ENCODE assay signal across 16 cellular contexts in genomic region chr6:34447915-34448314, GRCh38. TPM values are rescaled to one million over a fixed set of nuclear protein-coding genes. Genes with fewer than 3 reads are reported as not detected.
DNase-seq lines count a peak whose midpoint lies in the region; ATAC-seq, FAIRE-seq and TF ChIP-seq lines count a peak whose summit lies in the region.
"Had no signal": no experiment of that assay in that cellular context is flagged by ENCODE, and none has a peak within 500 bp of the region (broad histone marks: within the 10 kb centered on the region; RNA-seq: fewer than 3 reads in every experiment).

No MANE protein-coding gene starts in this region.

- H3K4me2 ChIP-seq in neuronal stem cell (ENCODE audit: insufficient read depth, low read length, poor library complexity, severe bottlenecking), result no peak overlapping the region

- TF ChIP-seq CTCF in WTC11 (IDR thresholded peaks at IDR 0.05), result no peak
- no peak for TF ChIP-seq CTCF in ovary (IDR thresholded peaks at IDR 0.05)
- no peak for TF ChIP-seq CTCF in D721Med (IDR thresholded peaks at IDR 0.05; ENCODE audit: insufficient read depth, missing control alignments)

- TF ChIP-seq POLR2A in ovary (IDR thresholded peaks at IDR 0.05), result no peak

- H3K27me3 ChIP-seq in neuronal stem cell (ENCODE audit: control insufficient read depth in 3 of 3, insufficient read depth in 3 of 3, low read depth in 1 of 3, low read length in 3 of 3), result no peaks in the 10 kb centered on the region
- no peaks in the 10 kb centered on the region for H3K27me3 ChIP-seq in ovary

- peaks cover 0 to 2% of the 10 kb centered on the region in 2 donors for H3K4me1 ChIP-seq in neuronal stem cell (ENCODE audit: control insufficient read depth in 2 of 2, insufficient read depth in 1 of 2, low read depth in 1 of 2, low read length in 2 of 2)
- no peaks in the 10 kb centered on the region for H3K4me1 ChIP-seq in ovary (ENCODE audit: insufficient read depth)

- intact Hi-C loops in ovary (cut with DNase I), result no loop called here

- no peak overlapping the region for H4K91ac ChIP-seq in neuronal stem cell (ENCODE audit: low read depth, low read length, poor library complexity)

- no CpG with 5 or more reads among the region's 5 CpGs for WGBS in neuronal stem cell (ENCODE audit: extremely low coverage in 2 of 2, insufficient read length in 2 of 2, insufficient replicate concordance in 1 of 2), 2 donors
- WGBS in ovary, 3 donors, result 62 to 64% (median 64%) methylated on average over 5 of the region's 5 CpGs

- no peaks in the 10 kb centered on the region for H3K27me3 Mint-ChIP-seq in WTC11 (ENCODE audit: low read depth)
- H3K27me3 Mint-ChIP-seq: activated CD4-positive, alpha-beta memory T cell treated with anti-CD3 and anti-CD28 coated beads for 36 hours had no signal

- H3K27ac Mint-ChIP-seq in WTC11, result peak overlapping the region; percentile 71; the same call in 1 of the 2 replicates
- H3K27ac Mint-ChIP-seq: activated CD4-positive, alpha-beta memory T cell treated with anti-CD3 and anti-CD28 coated beads for 36 hours; IgD-negative memory B cell; T-helper 2 cell treated with Interferon-gamma antibody and Interleukin-4, amounts not matched to agents 5 μg/mL and 100 μg/mL, for 36 hours had no signal

- H3K9ac ChIP-seq in neuronal stem cell (ENCODE audit: low read depth, low read length, poor library complexity), result no peak overlapping the region

- H3K4ac ChIP-seq in neuronal stem cell (ENCODE audit: low read length), result no peak overlapping the region

- CTCF ChIA-PET in WTC11 (lab: Charles Lee), result interaction anchor here (0.6 to 3.0 kb wide), 7 partner anchors 12 to 729 kb away, joined by 3 to 11 read pairs (median 4); partner anchors contain the start of gene SMIM29

- H3K9me3 Mint-ChIP-seq in WTC11, result peaks cover 9% of the 10 kb centered on the region
- H3K9me3 Mint-ChIP-seq: T-helper 2 cell treated with Interferon-gamma antibody and Interleukin-4, amounts not matched to agents 5 μg/mL and 100 μg/mL, for 36 hours had no signal

- POLR2A ChIA-PET in WTC11 (lab: Charles Lee), result interaction anchor here (0.6 kb wide), 2 partner anchors 139 to 306 kb away, joined by 3 to 4 read pairs; no protein-coding TSS in a partner anchor

- no peak overlapping the region for H3K4me3 Mint-ChIP-seq in WTC11
- H3K4me3 Mint-ChIP-seq: activated CD4-positive, alpha-beta memory T cell treated with anti-CD3 and anti-CD28 coated beads for 36 hours; IgD-negative memory B cell; T-helper 2 cell treated with Interferon-gamma antibody and Interleukin-4, amounts not matched to agents 5 μg/mL and 100 μg/mL, for 36 hours had no signal

- H3K36me3 ChIP-seq in neuronal stem cell (replicated peaks in 1 of 2; ENCODE audit: control insufficient read depth in 2 of 2, insufficient read depth in 2 of 2, low read length in 2 of 2), result no peaks in the 10 kb centered on the region
- no peaks in the 10 kb centered on the region for H3K36me3 ChIP-seq in ovary

- H3K18ac ChIP-seq in neuronal stem cell (ENCODE audit: low read length), result no peak overlapping the region

- H2AK5ac ChIP-seq in neuronal stem cell (ENCODE audit: low read depth, low read length), result no peak overlapping the region

- peak; percentile 96 for ATAC-seq in WTC11

- no peak overlapping the region for H3K23ac ChIP-seq in neuronal stem cell (ENCODE audit: low read depth, low read length, poor library complexity)

- TF ChIP-seq EP300 in ovary (IDR thresholded peaks at IDR 0.05), result no peak

- no peak for FAIRE-seq in D721Med (lab: Jason Lieb, UNC)

- H3K4me3 ChIP-seq in neuronal stem cell (ENCODE audit: low read length in 2 of 2) (no peak overlapping the region), ovary (no peak overlapping the region)

- no peaks in the 10 kb centered on the region for H3K79me1 ChIP-seq in neuronal stem cell (ENCODE audit: low read depth, low read length)

- H2BK15ac ChIP-seq in neuronal stem cell (ENCODE audit: low read length), result no peak overlapping the region

- H2BK120ac ChIP-seq in neuronal stem cell (ENCODE audit: low read depth, low read length), result no peak overlapping the region

- H3K27ac ChIP-seq in neuronal stem cell (replicated peaks; ENCODE audit: low read length), result no peak overlapping the region
- no peak overlapping the region for H3K27ac ChIP-seq in ovary

- H2AFZ ChIP-seq in neuronal stem cell (ENCODE audit: low read length), result peak overlapping the region; percentile 7

- peaks cover 6% of the 10 kb centered on the region for H3K36me3 Mint-ChIP-seq in WTC11
- H3K36me3 Mint-ChIP-seq: activated CD4-positive, alpha-beta memory T cell treated with anti-CD3 and anti-CD28 coated beads for 36 hours; IgD-negative memory B cell had no signal

- H4K8ac ChIP-seq in neuronal stem cell (ENCODE audit: low read depth, low read length), result no peak overlapping the region

- H2BK5ac ChIP-seq in neuronal stem cell (ENCODE audit: low read length), result no peak overlapping the region

- no peak overlapping the region for H2BK12ac ChIP-seq in neuronal stem cell (ENCODE audit: low read length)

- H3K9me3 ChIP-seq in neuronal stem cell (replicated peaks in 1 of 2; ENCODE audit: control insufficient read depth in 2 of 2, insufficient read depth in 1 of 2, low read depth in 1 of 2, low read length in 2 of 2), result peaks cover 2 to 5% of the 10 kb centered on the region in 2 donors
- H3K9me3 ChIP-seq in ovary, result no peaks in the 10 kb centered on the region

- DNase-seq in NCI-H2196 (lab: John Stamatoyannopoulos, UW; ENCODE audit: unreplicated experiment) (peak; percentile 54), NCI-H2196 treated with DMSO at 0.1 percent for 48 hours (lab: John Stamatoyannopoulos, UW; ENCODE audit: unreplicated experiment) (no peak), NAMALWA (ENCODE audit: low spot score) (peak; percentile 50), WTC11 (ENCODE audit: low spot score) (peak; percentile 69), neuronal stem cell (ENCODE audit: low spot score) (no peak), ovary (no peak), D721Med (ENCODE audit: insufficient read length, low spot score) (no peak), GF-D8 (lab: John Stamatoyannopoulos, UW) (no peak)
- DNase-seq: activated CD4-positive, alpha-beta memory T cell treated with anti-CD3 and anti-CD28 coated beads for 36 hours; activated gamma-delta T cell treated with Interleukin-2 at 50 U/mL for 16 hours; COR-L47; effector CD4-positive, alpha-beta T cell; NCI-H2107 had no signal

- no peak overlapping the region for H3K14ac ChIP-seq in neuronal stem cell (ENCODE audit: low read length)

- H3K4me1 Mint-ChIP-seq in WTC11, result peaks cover 12% of the 10 kb centered on the region
- H3K4me1 Mint-ChIP-seq: IgD-negative memory B cell had no signal

TF ChIP-seq in WTC11, 78 proteins besides CTCF, POLR2A, EP300 and RAD21 (continues in another document):
- TF ChIP-seq ZNF263 (CRISPR knock-in tag; IDR thresholded peaks at IDR 0.05; ENCODE audit: low read depth), result no peak
- no peak for TF ChIP-seq PRRX2 (CRISPR knock-in tag; IDR thresholded peaks at IDR 0.05)
- no peak for TF ChIP-seq HMGA2 (CRISPR knock-in tag; IDR thresholded peaks at IDR 0.05)
- no peak for TF ChIP-seq ARID4B (CRISPR knock-in tag; IDR thresholded peaks at IDR 0.05; ENCODE audit: borderline replicate concordance)
- no peak for TF ChIP-seq NR3C1 (CRISPR knock-in tag; conservative IDR thresholded peaks at IDR 0.05; ENCODE audit: low read depth)
- TF ChIP-seq ETV6 (CRISPR knock-in tag; IDR thresholded peaks at IDR 0.05), result no peak
- TF ChIP-seq NFE2L1 (CRISPR knock-in tag; IDR thresholded peaks at IDR 0.05), result no peak

RNA-seq across cellular contexts. Expression of gene PACSIN1, which starts 18.0 kb away (rescaled TPM):
- total RNA-seq in WTC11 (2021) (10.6 to 12.6 TPM (median 10.7 TPM) in 3 replicates), ovary (under 1 TPM in 5 of 7 donors, not detected in 2; 0.08 to 0.47 (median 0.35) TPM)
- polyA plus RNA-seq in neuronal stem cell (2013, experiment 1 of 2), result 2.1 TPM
- polyA plus RNA-seq in neuronal stem cell (2013, experiment 2 of 2), result 2.0 TPM
- polyA plus RNA-seq in ovary, result under 1 TPM; 0.45 to 0.55 TPM
- total RNA-seq: A673 had no signal
- polyA plus RNA-seq: IgD-negative memory B cell had no signal

RNA-seq across cellular contexts. Expression of gene RPS10, which starts 22.0 kb away (rescaled TPM):
- total RNA-seq in WTC11 (2021) (2,184 to 2,437 TPM (median 2,411 TPM) in 3 replicates), ovary (over 10,000 TPM in 1 of 7 donors, 1,000 to 10,000 TPM in 6; 2,362 to 10,077 (median 2,497) TPM)
- polyA plus RNA-seq in neuronal stem cell (2013, experiment 1 of 2), result 2,646 TPM
- polyA plus RNA-seq in neuronal stem cell (2013, experiment 2 of 2), result 2,609 TPM
- 1,000 to 10,000 TPM; 1,945 to 5,240 TPM for polyA plus RNA-seq in ovary

RNA-seq across cellular contexts. Expression of gene NUDT3, which starts 55.4 kb away (rescaled TPM):
- total RNA-seq in WTC11 (2021), result 24.6 to 30.0 TPM (median 24.8 TPM) in 3 replicates
- 27.5 TPM for polyA plus RNA-seq in neuronal stem cell (2013, experiment 1 of 2)
- 28.7 TPM for polyA plus RNA-seq in neuronal stem cell (2013, experiment 2 of 2)
- 10 to 100 TPM; 23.2 to 60.7 (median 50.9) TPM for total RNA-seq in ovary
- 10 to 100 TPM; 16.0 to 25.8 TPM for polyA plus RNA-seq in ovary

Comparison
In these comparisons a context has a peak if more than half of its experiments do, and no peak if none do; other contexts are left out.
1. DNase-seq: peak in NCI-H2196 (single experiment), NAMALWA (single experiment) and WTC11 (single experiment); none in NCI-H2196 treated with DMSO at 0.1 percent for 48 hours (single experiment), neuronal stem cell (single experiment), ovary (0 of 5), D721Med (single experiment) and GF-D8 (single experiment).